1 cellular context compared by ENCODE assay signal in genomic region chr7:94972296-94972695, GRCh38.
TF ChIP-seq lines count a peak whose summit lies in the region.

No MANE protein-coding gene starts in this region.

TF ChIP-seq in HepG2, 621 proteins besides CTCF, POLR2A, EP300 and RAD21 (continued from another document and continues in another):
- TF ChIP-seq ZNF3 (CRISPR knock-in tag; IDR thresholded peaks at IDR 0.05) = no peak
- no peak for TF ChIP-seq ZNF883 (CRISPR knock-in tag; IDR thresholded peaks at IDR 0.05; ENCODE audit: not compliant biosample characterization)
- peak; percentile 45 to 85; a peak in 3 of 4 replicates for TF ChIP-seq NR2F1 (CRISPR knock-in tag; IDR thresholded peaks at IDR 0.05)
- TF ChIP-seq ZNF530 (CRISPR knock-in tag; IDR thresholded peaks at IDR 0.05; ENCODE audit: low read depth) = no peak
- TF ChIP-seq TMF1 (CRISPR knock-in tag; IDR thresholded peaks at IDR 0.05; ENCODE audit: low read depth) = no peak
- TF ChIP-seq ZNF354B (CRISPR knock-in tag; IDR thresholded peaks at IDR 0.05) = no peak
- peak; percentile 50; the same call in 1 of the 2 replicates for TF ChIP-seq SOX13 (IDR thresholded peaks at IDR 0.05)
- peak in 1 of 2 experiments; percentile 93; a peak in 2 of 4 replicates for TF ChIP-seq SOX13 (CRISPR knock-in tag; conservative IDR thresholded peaks at IDR 0.05 in 1 of 2, IDR thresholded peaks at IDR 0.05 in 1 of 2)
- TF ChIP-seq ZNF296 (CRISPR knock-in tag; conservative IDR thresholded peaks at IDR 0.05) = no peak
- no peak for TF ChIP-seq GMEB2 (CRISPR knock-in tag; IDR thresholded peaks at IDR 0.05; ENCODE audit: low read depth)
- TF ChIP-seq IRF2 (CRISPR knock-in tag; IDR thresholded peaks at IDR 0.05) = 0 out of 2 replicates have a peak, but pooled peaks have one; percentile 46
- TF ChIP-seq HCFC1 (IDR thresholded peaks at IDR 0.05; ENCODE audit: low read depth, low read length) = no peak
- no peak for TF ChIP-seq PRMT3 (CRISPR knock-in tag; IDR thresholded peaks at IDR 0.05; ENCODE audit: borderline replicate concordance, low read depth)
- 0 out of 2 replicates have a peak, but pooled peaks have one; percentile 28 for TF ChIP-seq SMAD3 (CRISPR knock-in tag; IDR thresholded peaks at IDR 0.05)
- no peak for TF ChIP-seq ZNF33A (CRISPR knock-in tag; IDR thresholded peaks at IDR 0.05; ENCODE audit: borderline replicate concordance)
- TF ChIP-seq ZNF788 (CRISPR knock-in tag; IDR thresholded peaks at IDR 0.05; ENCODE audit: borderline replicate concordance) = no peak
- no peak for TF ChIP-seq ZNF597 (CRISPR knock-in tag; IDR thresholded peaks at IDR 0.05)
- peak; percentile 76 for TF ChIP-seq GATAD2A (CRISPR knock-in tag; IDR thresholded peaks at IDR 0.05)
- TF ChIP-seq LBX2 (CRISPR knock-in tag; IDR thresholded peaks at IDR 0.05; ENCODE audit: borderline replicate concordance) = no peak
- no peak for TF ChIP-seq SRY (CRISPR knock-in tag; IDR thresholded peaks at IDR 0.05)
- peak; percentile 89 for TF ChIP-seq RARA (CRISPR knock-in tag; IDR thresholded peaks at IDR 0.05)
- TF ChIP-seq SSRP1 (CRISPR knock-in tag; IDR thresholded peaks at IDR 0.05) = no peak
- TF ChIP-seq ZNF605 (CRISPR knock-in tag; IDR thresholded peaks at IDR 0.05) = no peak
- peak; percentile 77; the same call in 1 of the 2 replicates for TF ChIP-seq AHDC1 (CRISPR knock-in tag; IDR thresholded peaks at IDR 0.05; ENCODE audit: borderline replicate concordance)
- no peak for TF ChIP-seq TEAD2 (CRISPR knock-in tag; IDR thresholded peaks at IDR 0.05)
- TF ChIP-seq MYC (CRISPR knock-in tag; IDR thresholded peaks at IDR 0.05; ENCODE audit: borderline replicate concordance) = no peak
- TF ChIP-seq REXO4 (CRISPR knock-in tag; IDR thresholded peaks at IDR 0.05; ENCODE audit: borderline replicate concordance) = no peak
- no peak for TF ChIP-seq NFATC3 (CRISPR knock-in tag; IDR thresholded peaks at IDR 0.05)
- no peak for TF ChIP-seq FOXM1 (CRISPR knock-in tag; IDR thresholded peaks at IDR 0.05)
- no peak for TF ChIP-seq TBX3 (IDR thresholded peaks at IDR 0.05; ENCODE audit: borderline replicate concordance)
- no peak for TF ChIP-seq ZNF44 (CRISPR knock-in tag; IDR thresholded peaks at IDR 0.05)
- no peak for TF ChIP-seq BCL3 (CRISPR knock-in tag; IDR thresholded peaks at IDR 0.05)
- TF ChIP-seq THAP11 (CRISPR knock-in tag; IDR thresholded peaks at IDR 0.05) = no peak; the same call in 1 of the 2 replicates
- TF ChIP-seq ZMYM2 (CRISPR knock-in tag; IDR thresholded peaks at IDR 0.05) = no peak
- TF ChIP-seq CBX5 (CRISPR knock-in tag; IDR thresholded peaks at IDR 0.05; ENCODE audit: borderline replicate concordance) = no peak
- TF ChIP-seq NBN (conservative IDR thresholded peaks at IDR 0.05) = no peak
- no peak for TF ChIP-seq USF2 (IDR thresholded peaks at IDR 0.05; ENCODE audit: low read depth, low read length)
- TF ChIP-seq USF2 (CRISPR knock-in tag; IDR thresholded peaks at IDR 0.05; ENCODE audit: borderline replicate concordance) = no peak
- no peak for TF ChIP-seq NR1H2 (CRISPR knock-in tag; IDR thresholded peaks at IDR 0.05; ENCODE audit: borderline replicate concordance, low read depth)
- TF ChIP-seq ZBTB39 (CRISPR knock-in tag; IDR thresholded peaks at IDR 0.05) = no peak
- no peak for TF ChIP-seq HIVEP1 (CRISPR knock-in tag; IDR thresholded peaks at IDR 0.05)
- no peak for TF ChIP-seq ASH2L (IDR thresholded peaks at IDR 0.05; ENCODE audit: insufficient read length, low read depth, low read length)
- no peak for TF ChIP-seq ZNF678 (CRISPR knock-in tag; IDR thresholded peaks at IDR 0.05)
- TF ChIP-seq ZNF713 (CRISPR knock-in tag; IDR thresholded peaks at IDR 0.05) = no peak
- peak; percentile 81 for TF ChIP-seq ISL2 (CRISPR knock-in tag; IDR thresholded peaks at IDR 0.05)
- TF ChIP-seq TRAFD1 (CRISPR knock-in tag; IDR thresholded peaks at IDR 0.05; ENCODE audit: borderline replicate concordance) = no peak
- TF ChIP-seq ZNF563 (CRISPR knock-in tag; IDR thresholded peaks at IDR 0.05) = no peak
- TF ChIP-seq SKIL (CRISPR knock-in tag; IDR thresholded peaks at IDR 0.05; ENCODE audit: borderline replicate concordance) = no peak
- TF ChIP-seq SP5 (CRISPR knock-in tag; IDR thresholded peaks at IDR 0.05; ENCODE audit: borderline replicate concordance, low read depth) = no peak
